In genomic region chr2:31505133-31505532, GRCh38 we compare ENCODE assay signal across 21 cellular contexts.
"Had no signal": no experiment of that assay in that cellular context is flagged by ENCODE, and none has a peak within 500 bp of the region (broad histone marks: within the 10 kb centered on the region; RNA-seq: fewer than 3 reads in every experiment).

No MANE protein-coding gene starts in this region.

- H3K27me3 ChIP-seq: ovary, right lobe of liver, spleen, tibial artery, upper lobe of left lung, uterus had no signal

- ATAC-seq: esophagus mucosa; gastrocnemius medialis; heart right ventricle; naive thymus-derived CD4-positive, alpha-beta T cell; right lobe of liver; stimulated activated memory B cell treated with anti-CD40 and anti-IgM and Interleukin-4, amounts not matched to agents 10 μg/mL and 1 μg/mL and 100 μg/mL, for 72 hours had no signal

- H3K27ac ChIP-seq: dorsolateral prefrontal cortex, gastrocnemius medialis, heart right ventricle, ovary, right lobe of liver, spleen, tibial artery, upper lobe of left lung, uterus had no signal

- DNase-seq: cortex of kidney; dorsolateral prefrontal cortex; effector CD8-positive, alpha-beta T cell; gastrocnemius medialis; heart right ventricle; immature natural killer cell; mesendoderm; naive thymus-derived CD4-positive, alpha-beta T cell; nephron progenitor cell; ovary; right lobe of liver; spleen; stimulated activated CD4-positive, alpha-beta T cell treated with anti-CD3 and anti-CD28 coated beads, Interleukin-15, amount 100 ng/mL, for 24 hours; stimulated activated CD4-positive, alpha-beta T cell treated with anti-CD3 and anti-CD28 coated beads, Interleukin-1b, Interleukin-23, amount 100 ng/mL, for 48 hours; stimulated activated CD4-positive, alpha-beta T cell treated with anti-CD3 and anti-CD28 coated beads, Interleukin-4, amount 100 ng/mL, for 24 hours; tibial artery; upper lobe of left lung; uterus had no signal

- H3K4me3 ChIP-seq: dorsolateral prefrontal cortex, gastrocnemius medialis, heart right ventricle, ovary, right lobe of liver, spleen, tibial artery, upper lobe of left lung, uterus had no signal

- H3K36me3 Mint-ChIP-seq: immature natural killer cell; naive thymus-derived CD4-positive, alpha-beta T cell; stimulated activated memory B cell treated with anti-CD40 and anti-IgM and Interleukin-4, amounts not matched to agents 10 μg/mL and 1 μg/mL and 100 μg/mL, for 72 hours had no signal

- H3K36me3 ChIP-seq: gastrocnemius medialis, heart right ventricle, ovary, right lobe of liver, spleen, tibial artery, upper lobe of left lung, uterus had no signal

- H3K27ac Mint-ChIP-seq: immature natural killer cell; naive thymus-derived CD4-positive, alpha-beta T cell; nephron progenitor cell; stimulated activated memory B cell treated with anti-CD40 and anti-IgM and Interleukin-4, amounts not matched to agents 10 μg/mL and 1 μg/mL and 100 μg/mL, for 72 hours; stimulated activated naive CD8-positive, alpha-beta T cell treated with anti-CD3 and anti-CD28 coated beads, Interleukin-15, Interleukin-2, amounts not matched to agents 100 ng/mL and 50 ng/mL, for 24 hours had no signal

- H3K4me3 Mint-ChIP-seq: immature natural killer cell; naive thymus-derived CD4-positive, alpha-beta T cell; nephron progenitor cell; stimulated activated memory B cell treated with anti-CD40 and anti-IgM and Interleukin-4, amounts not matched to agents 10 μg/mL and 1 μg/mL and 100 μg/mL, for 72 hours; stimulated activated naive CD8-positive, alpha-beta T cell treated with anti-CD3 and anti-CD28 coated beads, Interleukin-15, Interleukin-2, amounts not matched to agents 100 ng/mL and 50 ng/mL, for 24 hours had no signal

- H3K9me3 Mint-ChIP-seq: stimulated activated memory B cell treated with anti-CD40 and anti-IgM and Interleukin-4, amounts not matched to agents 10 μg/mL and 1 μg/mL and 100 μg/mL, for 72 hours; stimulated activated naive CD8-positive, alpha-beta T cell treated with anti-CD3 and anti-CD28 coated beads, Interleukin-15, Interleukin-2, amounts not matched to agents 100 ng/mL and 50 ng/mL, for 24 hours had no signal

- H3K4me1 ChIP-seq: gastrocnemius medialis, heart right ventricle, right lobe of liver, spleen, tibial artery, upper lobe of left lung, uterus had no signal

- H3K27me3 Mint-ChIP-seq: stimulated activated memory B cell treated with anti-CD40 and anti-IgM and Interleukin-4, amounts not matched to agents 10 μg/mL and 1 μg/mL and 100 μg/mL, for 72 hours had no signal

- H3K4me1 Mint-ChIP-seq: immature natural killer cell; naive thymus-derived CD4-positive, alpha-beta T cell; nephron progenitor cell; stimulated activated memory B cell treated with anti-CD40 and anti-IgM and Interleukin-4, amounts not matched to agents 10 μg/mL and 1 μg/mL and 100 μg/mL, for 72 hours had no signal
